ENCODE assay signal across 35 cellular contexts in genomic region chr22:31844941-31845340, GRCh38.
"Had no signal": no experiment of that assay in that cellular context is flagged by ENCODE, and none has a peak within 500 bp of the region (broad histone marks: within the 10 kb centered on the region; RNA-seq: fewer than 3 reads in every experiment).

No MANE protein-coding gene starts in this region.

- H3K27me3 Mint-ChIP-seq: activated B cell treated with CpG ODN at 0.5 μM for 24 hours; activated CD4-positive, alpha-beta memory T cell treated with anti-CD3 and anti-CD28 coated beads for 36 hours; activated CD4-positive, alpha-beta T cell treated with anti-CD3 and anti-CD28 coated beads, Interleukin-2, amount 10 ng/mL, durations not matched to agents 24 days and 14 days; activated CD8-positive, alpha-beta memory T cell treated with anti-CD3 and anti-CD28 coated beads, Interleukin-2, amount 10 ng/mL, durations not matched to agents 7 days and 5 days; activated naive CD4-positive, alpha-beta T cell treated with anti-CD3 and anti-CD28 coated beads, Interleukin-2, amount 10 ng/mL, durations not matched to agents 7 days and 5 days; activated naive CD4-positive, alpha-beta T cell treated with anti-CD3 and anti-CD28 coated beads, Interleukin-2, amount 50 U/mL, for 24 hours; activated naive CD8-positive, alpha-beta T cell; activated naive CD8-positive, alpha-beta T cell treated with anti-CD3 and anti-CD28 coated beads, Interleukin-2, amount 10 ng/mL, durations not matched to agents 7 days and 5 days; activated naive CD8-positive, alpha-beta T cell treated with anti-CD3 and anti-CD28 coated beads, Interleukin-2, amount 50 U/mL, for 24 hours; activated T-cell treated with anti-CD3 and anti-CD28 coated beads, Interleukin-2, amount 50 U/mL, for 24 hours; central memory CD8-positive, alpha-beta T cell; T-cell had no signal

- H3K4me1 ChIP-seq: ascending aorta had no signal

- H3K4me3 Mint-ChIP-seq: activated B cell treated with CpG ODN at 0.5 μM for 24 hours; activated CD4-positive, alpha-beta memory T cell treated with anti-CD3 and anti-CD28 coated beads for 36 hours; activated CD4-positive, alpha-beta T cell treated with anti-CD3 and anti-CD28 coated beads, Interleukin-2, amount 10 ng/mL, durations not matched to agents 24 days and 14 days; activated CD8-positive, alpha-beta memory T cell treated with anti-CD3 and anti-CD28 coated beads, Interleukin-2, amount 10 ng/mL, durations not matched to agents 7 days and 5 days; activated CD8-positive, alpha-beta T cell treated with anti-CD3 and anti-CD28 coated beads, Interleukin-2, amount 10 ng/mL, durations not matched to agents 7 days and 5 days; activated naive CD4-positive, alpha-beta T cell treated with anti-CD3 and anti-CD28 coated beads, Interleukin-2, amount 10 ng/mL, durations not matched to agents 7 days and 5 days; activated naive CD4-positive, alpha-beta T cell treated with anti-CD3 and anti-CD28 coated beads, Interleukin-2, amount 50 U/mL, for 24 hours; activated naive CD8-positive, alpha-beta T cell; activated naive CD8-positive, alpha-beta T cell treated with anti-CD3 and anti-CD28 coated beads, Interleukin-2, amount 10 ng/mL, durations not matched to agents 7 days and 5 days; activated naive CD8-positive, alpha-beta T cell treated with anti-CD3 and anti-CD28 coated beads, Interleukin-2, amount 50 U/mL, for 24 hours; activated T-cell treated with anti-CD3 and anti-CD28 coated beads, Interleukin-2, amount 50 U/mL, for 24 hours; brain; central memory CD8-positive, alpha-beta T cell; T-cell; T-helper 2 cell treated with Interferon-gamma antibody and Interleukin-4, amounts not matched to agents 5 μg/mL and 100 μg/mL, for 36 hours had no signal

- ATAC-seq: activated CD8-positive, alpha-beta memory T cell treated with anti-CD3 and anti-CD28 coated beads, Interleukin-2, amount 10 ng/mL, durations not matched to agents 7 days and 5 days; activated CD8-positive, alpha-beta T cell treated with anti-CD3 and anti-CD28 coated beads, Interleukin-2, amount 10 ng/mL, durations not matched to agents 7 days and 5 days; activated naive CD8-positive, alpha-beta T cell treated with anti-CD3 and anti-CD28 coated beads, Interleukin-2, amount 50 U/mL, for 24 hours; T-cell had no signal

- H3K9me3 ChIP-seq: ascending aorta had no signal

- H3K27me3 ChIP-seq: ascending aorta, cardiac muscle cell had no signal

- H3K27ac Mint-ChIP-seq: activated B cell treated with CpG ODN at 0.5 μM for 24 hours; activated CD4-positive, alpha-beta memory T cell treated with anti-CD3 and anti-CD28 coated beads for 36 hours; activated CD4-positive, alpha-beta T cell treated with anti-CD3 and anti-CD28 coated beads, Interleukin-2, amount 10 ng/mL, durations not matched to agents 24 days and 14 days; activated CD8-positive, alpha-beta memory T cell treated with anti-CD3 and anti-CD28 coated beads, Interleukin-2, amount 10 ng/mL, durations not matched to agents 7 days and 5 days; activated CD8-positive, alpha-beta T cell treated with anti-CD3 and anti-CD28 coated beads, Interleukin-2, amount 10 ng/mL, durations not matched to agents 7 days and 5 days; activated naive CD4-positive, alpha-beta T cell treated with anti-CD3 and anti-CD28 coated beads, Interleukin-2, amount 10 ng/mL, durations not matched to agents 7 days and 5 days; activated naive CD4-positive, alpha-beta T cell treated with anti-CD3 and anti-CD28 coated beads, Interleukin-2, amount 50 U/mL, for 24 hours; activated naive CD8-positive, alpha-beta T cell; activated naive CD8-positive, alpha-beta T cell treated with anti-CD3 and anti-CD28 coated beads, Interleukin-2, amount 10 ng/mL, durations not matched to agents 7 days and 5 days; activated T-cell treated with anti-CD3 and anti-CD28 coated beads, Interleukin-2, amount 50 U/mL, for 24 hours; activated T-helper 2 cell treated with anti-CD3 and anti-CD28 coated beads, Interferon-gamma antibody, Interleukin-2, Interleukin-4, amounts not matched to agents 10 μg/mL and 5 μg/mL and 100 μg/mL, durations not matched to agents 14 hours and 24 hours and 36 hours; brain; T-cell; T-helper 2 cell treated with Interferon-gamma antibody and Interleukin-4, amounts not matched to agents 5 μg/mL and 100 μg/mL, for 36 hours had no signal

- DNase-seq: activated B cell treated with CpG ODN at 0.5 μM for 24 hours; activated CD4-positive, alpha-beta memory T cell treated with anti-CD3 and anti-CD28 coated beads for 36 hours; activated CD4-positive, alpha-beta T cell treated with anti-CD3 and anti-CD28 coated beads for 4 hours; activated CD4-positive, alpha-beta T cell treated with anti-CD3 and anti-CD28 coated beads, Interleukin-2, amount 10 ng/mL, durations not matched to agents 24 days and 14 days; activated CD4-positive, alpha-beta T cell treated with anti-CD3 and anti-CD28 coated beads, Interleukin-2, amount 50 U/mL, for 1 hour; activated CD4-positive, alpha-beta T cell treated with anti-CD3 and anti-CD28 coated beads, Interleukin-2, amount 50 U/mL, for 4 hours; activated CD4-positive, CD25-positive, alpha-beta regulatory T cell treated with anti-CD3 and anti-CD28 coated beads, Interleukin-2, amount 50 U/mL, for 72 hours; activated CD8-positive, alpha-beta memory T cell treated with anti-CD3 and anti-CD28 coated beads for 24 hours; activated CD8-positive, alpha-beta memory T cell treated with anti-CD3 and anti-CD28 coated beads, Interleukin-2, amount 10 ng/mL, durations not matched to agents 7 days and 5 days; activated CD8-positive, alpha-beta memory T cell treated with anti-CD3 and anti-CD28 coated beads, Interleukin-2, amount 50 U/mL, for 48 hours; activated CD8-positive, alpha-beta T cell treated with anti-CD3 and anti-CD28 coated beads, Interleukin-2, amount 10 ng/mL, durations not matched to agents 7 days and 5 days; activated effector memory CD4-positive, alpha-beta T cell treated with Interleukin-2 at 50 U/mL for 16 hours; activated gamma-delta T cell; activated naive CD4-positive, alpha-beta T cell treated with anti-CD3 and anti-CD28 coated beads, Interleukin-2, amount 10 ng/mL, durations not matched to agents 7 days and 5 days; activated naive CD4-positive, alpha-beta T cell treated with Interleukin-2 at 50 U/mL for 16 hours; activated naive CD8-positive, alpha-beta T cell treated with anti-CD3 and anti-CD28 coated beads, Interleukin-2, amount 10 ng/mL, durations not matched to agents 7 days and 5 days; activated naive CD8-positive, alpha-beta T cell treated with anti-CD3 and anti-CD28 coated beads, Interleukin-2, amount 50 U/mL, for 24 hours; activated T-cell treated with anti-CD3 and anti-CD28 coated beads, Interleukin-2, amount 50 U/mL, for 24 hours; activated T-cell treated with anti-CD3 and anti-CD28 coated beads, Interleukin-2, amount 50 U/mL, for 48 hours; amygdala; anterior cingulate cortex; caudate nucleus; cerebellar nuclear complex; T-cell; T-helper 2 cell; T-helper 9 cell had no signal

- H3K9me3 Mint-ChIP-seq: activated B cell treated with CpG ODN at 0.5 μM for 24 hours; activated CD4-positive, alpha-beta memory T cell treated with anti-CD3 and anti-CD28 coated beads for 36 hours; activated CD4-positive, alpha-beta T cell treated with anti-CD3 and anti-CD28 coated beads, Interleukin-2, amount 10 ng/mL, durations not matched to agents 24 days and 14 days; activated naive CD4-positive, alpha-beta T cell treated with anti-CD3 and anti-CD28 coated beads, Interleukin-2, amount 10 ng/mL, durations not matched to agents 7 days and 5 days; activated naive CD4-positive, alpha-beta T cell treated with anti-CD3 and anti-CD28 coated beads, Interleukin-2, amount 50 U/mL, for 24 hours; activated naive CD8-positive, alpha-beta T cell treated with anti-CD3 and anti-CD28 coated beads, Interleukin-2, amount 10 ng/mL, durations not matched to agents 7 days and 5 days; activated naive CD8-positive, alpha-beta T cell treated with anti-CD3 and anti-CD28 coated beads, Interleukin-2, amount 50 U/mL, for 24 hours; activated T-cell treated with anti-CD3 and anti-CD28 coated beads, Interleukin-2, amount 50 U/mL, for 24 hours; activated T-helper 2 cell treated with anti-CD3 and anti-CD28 coated beads, Interferon-gamma antibody, Interleukin-2, Interleukin-4, amounts not matched to agents 10 μg/mL and 5 μg/mL and 100 μg/mL, durations not matched to agents 14 hours and 24 hours and 36 hours; brain; central memory CD8-positive, alpha-beta T cell; T-cell; T-helper 2 cell treated with Interferon-gamma antibody and Interleukin-4, amounts not matched to agents 5 μg/mL and 100 μg/mL, for 36 hours had no signal

- H3K27ac ChIP-seq: ascending aorta, cardiac muscle cell, VCaP had no signal

- H3K4me3 ChIP-seq: ascending aorta, cardiac muscle cell had no signal

- H3K4me1 Mint-ChIP-seq: activated naive CD4-positive, alpha-beta T cell treated with anti-CD3 and anti-CD28 coated beads, Interleukin-2, amount 10 ng/mL, durations not matched to agents 7 days and 5 days; activated naive CD4-positive, alpha-beta T cell treated with anti-CD3 and anti-CD28 coated beads, Interleukin-2, amount 50 U/mL, for 24 hours; activated naive CD8-positive, alpha-beta T cell treated with anti-CD3 and anti-CD28 coated beads, Interleukin-2, amount 10 ng/mL, durations not matched to agents 7 days and 5 days; central memory CD8-positive, alpha-beta T cell; T-cell had no signal
